In the genomic region with DNA sequence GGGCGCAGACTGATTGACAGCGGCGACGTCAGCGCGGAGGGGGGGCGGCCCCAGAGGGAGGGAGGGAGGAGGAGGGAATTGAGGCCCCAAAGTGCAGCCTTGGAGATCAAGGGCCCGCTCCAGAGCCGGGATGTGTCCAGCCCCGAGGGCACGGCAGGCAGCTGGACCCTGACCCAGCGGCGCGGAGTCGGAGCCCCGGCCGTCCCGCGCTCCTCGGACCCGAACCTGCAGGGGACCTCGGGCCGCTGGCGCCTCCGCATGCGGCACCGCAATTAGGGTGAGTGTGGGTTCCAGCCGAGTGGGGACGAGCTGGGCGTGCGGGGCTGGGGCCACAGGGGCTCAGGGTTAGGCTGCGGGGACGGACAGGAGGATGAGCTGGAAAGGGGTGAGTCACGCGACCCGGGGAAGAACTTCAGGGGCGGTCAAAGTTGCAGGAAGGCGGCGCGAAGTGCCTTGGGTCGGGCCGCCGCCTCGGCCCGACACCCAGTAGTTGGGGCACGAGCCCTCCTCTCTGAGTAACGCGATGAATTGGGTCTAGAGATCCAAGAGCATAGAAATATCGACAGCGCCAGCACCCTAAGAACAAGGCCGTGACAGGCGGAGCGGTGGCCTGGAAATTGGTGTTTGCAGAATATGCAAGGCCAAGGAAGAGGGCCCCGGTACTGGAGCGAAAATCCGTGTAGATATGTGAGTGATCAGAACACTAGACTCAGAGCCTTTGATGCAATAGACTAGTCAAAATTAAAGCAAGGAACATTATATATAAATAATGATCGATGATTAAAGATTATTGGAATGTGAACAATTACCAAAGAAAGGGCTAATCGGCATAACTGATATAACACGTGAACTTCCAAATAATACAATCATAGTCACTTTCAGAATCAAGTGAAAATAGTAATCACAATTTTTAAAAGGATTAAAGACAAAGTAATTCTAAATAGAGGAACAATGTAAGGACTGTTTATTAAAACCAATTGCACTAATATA, we compare ENCODE assay signal across 9 cellular contexts. TPM values are rescaled to one million over a fixed set of nuclear protein-coding genes. Genes with fewer than 3 reads are reported as not detected.
DNase-seq lines count a peak whose midpoint lies in the region; ATAC-seq and TF ChIP-seq lines count a peak whose summit lies in the region.
"Had no signal": no experiment of that assay in that cellular context is flagged by ENCODE, and none has a peak within 500 bp of the region (broad histone marks: within the 10 kb centered on the region; RNA-seq: fewer than 3 reads in every experiment).

TSS of gene TBX4 (plus strand) at position 122 of the 990 bp plus-strand sequence. CDS start 4,069 bp downstream, outside the sequence.

- H3K27ac Mint-ChIP-seq in chondrocyte (ENCODE audit: unreplicated experiment) (no peak within 1 kb of the TSS), memory B cell (no peak within 1 kb of the TSS)

- no peaks in the 10 kb centered on the region for H3K9me3 ChIP-seq in transverse colon

- in situ Hi-C loops in transverse colon (cut with MboI; ENCODE audit: low pct_ligation_motif_present in 1 of 4, low pct_unique_long_range_greater_than_20kb in 1 of 4, low sequenced_read_pairs in 3 of 4): no loop called here

- H3K36me3 ChIP-seq in transverse colon: no peaks in the 10 kb centered on the region

- H3K4me1 ChIP-seq in transverse colon: peaks cover 18 to 33% (median 26%) of the 10 kb centered on the region in 4 donors

- H3K4me3 Mint-ChIP-seq in chondrocyte (ENCODE audit: unreplicated experiment): peak within 1 kb of the TSS; percentile 44
- H3K4me3 Mint-ChIP-seq in memory B cell: peak within 1 kb of the TSS; percentile 39

- H3K27ac ChIP-seq in transverse colon: no peak within 1 kb of the TSS
- H3K27ac ChIP-seq: HL-60 had no signal

- H3K36me3 Mint-ChIP-seq in chondrocyte (ENCODE audit: low read depth) (peaks cover 10% of the 10 kb centered on the region), memory B cell (peaks cover 3% of the 10 kb centered on the region)

- H3K4me1 Mint-ChIP-seq in chondrocyte (ENCODE audit: low read depth): peaks cover 14% of the 10 kb centered on the region
- peaks cover 17% of the 10 kb centered on the region for H3K4me1 Mint-ChIP-seq in memory B cell

- H3K27me3 ChIP-seq in transverse colon: peaks cover 99% of the 10 kb centered on the region

- no peak for TF ChIP-seq POLR2A in transverse colon (IDR thresholded peaks at IDR 0.05)

- H3K27me3 Mint-ChIP-seq in chondrocyte (ENCODE audit: low read depth) (peaks cover 50% of the 10 kb centered on the region), memory B cell (peaks cover 32% of the 10 kb centered on the region)

- ATAC-seq in memory B cell (ENCODE audit: low read depth): no peak

- no peaks in the 10 kb centered on the region for H3K9me3 Mint-ChIP-seq in chondrocyte (ENCODE audit: low read depth)
- H3K9me3 Mint-ChIP-seq in memory B cell: peaks cover 4% of the 10 kb centered on the region

- DNase-seq in activated effector memory CD4-positive, alpha-beta T cell treated with anti-CD3 and anti-CD28 coated beads, Interleukin-2, amount 50 U/mL, for 16 hours: peak; percentile 59
- no peak for DNase-seq in activated effector memory CD4-positive, alpha-beta T cell treated with Interleukin-2 at 50 U/mL for 16 hours
- peak; percentile 82 for DNase-seq in chondrocyte (ENCODE audit: low spot score)
- no peak for DNase-seq in memory B cell (ENCODE audit: low spot score in 2 of 2)
- no peak for DNase-seq in transverse colon
- no peak for DNase-seq in NCI-H2081 (lab: John Stamatoyannopoulos, UW)
- DNase-seq in stimulated activated CD4-positive, alpha-beta T cell treated with anti-CD3 and anti-CD28 coated beads, Interleukin-2, amount 100 ng/mL, for 48 hours: no peak
- DNase-seq in KG1 (lab: John Stamatoyannopoulos, UW): no peak

- intact Hi-C loops in transverse colon (cut with DNase I; ENCODE audit: low total_unique reads): no loop called here

- peak within 1 kb of the TSS in 3 of 4 donors; percentile 5 to 42 (median 24) for H3K4me3 ChIP-seq in transverse colon

- 24 to 27% methylated on average over 10 to 52 of the region's 59 CpGs for WGBS in transverse colon (ENCODE audit: low coverage in 1 of 2), 2 donors

- TF ChIP-seq EP300 in transverse colon (IDR thresholded peaks at IDR 0.05; ENCODE audit: low read depth): no peak

- TF ChIP-seq CTCF in chondrocyte (IDR thresholded peaks at IDR 0.05) (no peak), transverse colon (IDR thresholded peaks at IDR 0.05) (no peak)

RNA-seq across cellular contexts. Expression of gene TBX4, which starts in this region (rescaled TPM):
- total RNA-seq in chondrocyte: not detected in 3 replicates
- 1 to 10 TPM in 1 of 4 donors, not detected in 3; 2.4 TPM for total RNA-seq in transverse colon

Comparison
In these comparisons a context has a peak if more than half of its experiments do, and no peak if none do; other contexts are left out.
1. Peak in DNase-seq in chondrocyte; RNA of the gene not detected or under 1 TPM.